Comparison of ENCODE assay signal across 11 cellular contexts in genomic region chr2:72085513-72085912, GRCh38.
"Had no signal": no experiment of that assay in that cellular context is flagged by ENCODE, and none has a peak within 500 bp of the region (broad histone marks: within the 10 kb centered on the region; RNA-seq: fewer than 3 reads in every experiment).

No MANE protein-coding gene starts in this region.

- H3K27ac Mint-ChIP-seq: GM23338, H9, HFFc6 had no signal

- H3K27ac ChIP-seq: GM23248 had no signal

- H3K4me2 ChIP-seq: GM23338 had no signal

- H3K4me1 ChIP-seq: HAP-1 had no signal

- H2AFZ ChIP-seq: GM23248, GM23338 had no signal

- H3K9me3 Mint-ChIP-seq: HFFc6 had no signal

- H3K9me3 ChIP-seq: HAP-1 had no signal

- H3K36me3 ChIP-seq: HAP-1 had no signal

- H3K9ac ChIP-seq: GM23248 had no signal

- H3K4me3 ChIP-seq: GM23248, GM23338, HAP-1 had no signal

- DNase-seq: GM23248, GOT3, H7, H9, HCEC 1CT, HFFc6 had no signal

- FAIRE-seq: H1, H54 had no signal

- H3K4me3 Mint-ChIP-seq: GM23338, H9, HFFc6 had no signal

- ATAC-seq: GM23338, HCT116 had no signal
